Comparison of ENCODE assay signal across 12 cellular contexts in the genomic region with DNA sequence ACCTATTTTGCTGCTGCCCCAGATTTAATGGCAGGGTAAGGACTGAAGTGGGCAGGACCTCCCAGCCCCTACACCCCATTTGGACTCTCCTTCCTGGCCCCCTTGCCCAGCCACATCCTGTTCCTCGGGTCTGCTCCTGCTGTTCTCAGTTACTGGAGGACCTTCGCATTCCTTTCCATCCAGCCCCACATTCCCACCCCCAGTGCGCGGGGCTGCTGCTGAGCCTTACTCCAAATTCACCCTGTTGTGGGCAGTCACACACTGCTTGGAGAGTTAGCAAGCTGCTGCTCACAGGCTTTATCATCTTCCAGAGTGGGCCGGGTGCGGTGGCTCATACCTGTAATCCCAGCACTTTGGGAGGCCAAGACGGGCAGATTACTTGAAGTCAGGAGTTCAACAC.
"Had no signal": no experiment of that assay in that cellular context is flagged by ENCODE, and none has a peak within 500 bp of the region (broad histone marks: within the 10 kb centered on the region; RNA-seq: fewer than 3 reads in every experiment).

No MANE protein-coding gene starts in this region.

- H3K36me3 ChIP-seq: left lung, ovary had no signal

- H3K9me3 ChIP-seq: ovary had no signal

- H3K27ac ChIP-seq: left lung, ovary had no signal

- ATAC-seq: left lung; stimulated activated effector memory CD8-positive, alpha-beta T cell treated with anti-CD3 and anti-CD28 coated beads, Interleukin-12 subunit alpha, Interleukin-12 subunit beta, amount 100 ng/mL, for 72 hours had no signal

- DNase-seq: activated CD4-positive, CD25-positive, alpha-beta regulatory T cell treated with anti-CD3 and anti-CD28 coated beads, Interleukin-2, amount 50 U/mL, for 72 hours; activated naive CD4-positive, alpha-beta T cell; anterior cingulate cortex; cerebellar nuclear complex; effector CD8-positive, alpha-beta T cell; foreskin melanocyte; left lung; ovary; T-helper 1 cell; T1000 had no signal

- H3K27me3 ChIP-seq: left lung, ovary had no signal

- H3K4me1 ChIP-seq: left lung had no signal

- FAIRE-seq: islet of Langerhans had no signal

- H3K4me3 ChIP-seq: left lung, ovary had no signal
